In the genomic region with DNA sequence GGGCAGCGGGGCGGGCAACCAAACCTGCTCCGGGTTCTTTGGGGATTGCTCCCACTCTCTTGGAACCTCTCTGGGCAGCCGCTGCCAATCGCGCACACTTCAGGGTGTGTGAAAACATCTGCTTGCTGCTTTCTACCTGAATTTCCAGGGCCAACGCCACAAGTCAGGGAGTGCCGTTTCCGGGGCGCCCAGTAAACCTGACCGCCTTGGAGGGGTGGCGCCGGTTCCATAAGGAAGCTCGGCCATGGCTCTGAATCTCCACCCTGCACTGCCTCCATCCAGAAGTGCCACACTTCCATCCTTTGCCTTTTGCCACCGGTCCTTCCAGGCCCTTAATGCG, we compare ENCODE assay signal across 12 cellular contexts. TPM values are rescaled to one million over a fixed set of nuclear protein-coding genes. Genes with fewer than 3 reads are reported as not detected.
DNase-seq lines count a peak whose midpoint lies in the region; ATAC-seq and TF ChIP-seq lines count a peak whose summit lies in the region.
"Had no signal": no experiment of that assay in that cellular context is flagged by ENCODE, and none has a peak within 500 bp of the region (broad histone marks: within the 10 kb centered on the region; RNA-seq: fewer than 3 reads in every experiment).

No MANE protein-coding gene starts in this region.

- no peaks in the 10 kb centered on the region for H4K20me1 ChIP-seq in hepatocyte (ENCODE audit: insufficient read depth, poor library complexity, severe bottlenecking)

- H3K36me3 ChIP-seq in hepatocyte (replicated peaks; ENCODE audit: insufficient read depth, low read depth), result no peaks in the 10 kb centered on the region
- H3K36me3 ChIP-seq: MG63 had no signal

- no peak for ATAC-seq in stimulated activated naive CD8-positive, alpha-beta T cell treated with anti-CD3 and anti-CD28 coated beads, Interleukin-15, Interleukin-2, amounts not matched to agents 100 U/mL and 50 U/mL, for 24 hours
- ATAC-seq in GM21737 (IDR thresholded peaks at IDR 0.05; ENCODE audit: unreplicated experiment) (no peak), HG02588 (IDR thresholded peaks at IDR 0.05; ENCODE audit: unreplicated experiment) (no peak), GM21619 (IDR thresholded peaks at IDR 0.05; ENCODE audit: unreplicated experiment) (no peak)

- H3K4me3 Mint-ChIP-seq in stimulated activated naive CD8-positive, alpha-beta T cell treated with anti-CD3 and anti-CD28 coated beads, Interleukin-15, Interleukin-2, amounts not matched to agents 100 ng/mL and 50 ng/mL, for 24 hours, result peak overlapping the region; percentile 35
- peak overlapping the region; percentile 75 for H3K4me3 Mint-ChIP-seq in osteocyte (ENCODE audit: unreplicated experiment)
- H3K4me3 Mint-ChIP-seq: B cell had no signal

- no peaks in the 10 kb centered on the region for H3K9me3 ChIP-seq in hepatocyte (ENCODE audit: low read depth)
- H3K9me3 ChIP-seq: MG63 had no signal

- peak overlapping the region; percentile 63 for H2AFZ ChIP-seq in hepatocyte

- WGBS in hepatocyte (ENCODE audit: low lambda C conversion rate, missing lambda C conversion rate), result 22% methylated on average over 16 of the region's 16 CpGs

- peaks cover 32% of the 10 kb centered on the region for H3K4me1 ChIP-seq in hepatocyte (ENCODE audit: insufficient read depth)

- peaks cover 47% of the 10 kb centered on the region for H3K27me3 ChIP-seq in hepatocyte
- H3K27me3 ChIP-seq: MG63 had no signal

- no peaks in the 10 kb centered on the region for H3K36me3 Mint-ChIP-seq in stimulated activated naive CD8-positive, alpha-beta T cell treated with anti-CD3 and anti-CD28 coated beads, Interleukin-15, Interleukin-2, amounts not matched to agents 100 ng/mL and 50 ng/mL, for 24 hours (ENCODE audit: low read depth)
- H3K36me3 Mint-ChIP-seq in osteocyte (ENCODE audit: unreplicated experiment), result no peaks in the 10 kb centered on the region

- DNase-seq in stimulated activated naive CD8-positive, alpha-beta T cell treated with anti-CD3 and anti-CD28 coated beads, Interleukin-15, Interleukin-2, amounts not matched to agents 100 U/mL and 50 U/mL, for 24 hours, result no peak
- DNase-seq in hepatocyte (ENCODE audit: low spot score), result no peak
- DNase-seq in osteocyte (ENCODE audit: extremely low spot score, unreplicated experiment), result no peak
- no peak for DNase-seq in CD1c-positive myeloid dendritic cell (ENCODE audit: extremely low spot score)
- DNase-seq: activated effector memory CD4-positive, alpha-beta T cell treated with Interleukin-2 at 50 U/mL for 16 hours; stimulated activated CD4-positive, alpha-beta T cell treated with anti-CD3 and anti-CD28 coated beads, Interleukin-4, amount 100 ng/mL, for 4 hours had no signal

- H3K79me2 ChIP-seq in hepatocyte, result no peaks in the 10 kb centered on the region

- no peak overlapping the region for H3K4me3 ChIP-seq in hepatocyte

- no peak overlapping the region for H3K27ac Mint-ChIP-seq in stimulated activated naive CD8-positive, alpha-beta T cell treated with anti-CD3 and anti-CD28 coated beads, Interleukin-15, Interleukin-2, amounts not matched to agents 100 ng/mL and 50 ng/mL, for 24 hours
- no peak overlapping the region for H3K27ac Mint-ChIP-seq in osteocyte (ENCODE audit: unreplicated experiment)
- H3K27ac Mint-ChIP-seq: B cell had no signal

- TF ChIP-seq CTCF in hepatocyte (IDR thresholded peaks at IDR 0.05; ENCODE audit: poor library complexity) (no peak), osteocyte (IDR thresholded peaks at IDR 0.05) (no peak)

- peaks cover 54% of the 10 kb centered on the region for H3K27me3 Mint-ChIP-seq in stimulated activated naive CD8-positive, alpha-beta T cell treated with anti-CD3 and anti-CD28 coated beads, Interleukin-15, Interleukin-2, amounts not matched to agents 100 ng/mL and 50 ng/mL, for 24 hours
- H3K27me3 Mint-ChIP-seq in osteocyte (ENCODE audit: unreplicated experiment), result no peaks in the 10 kb centered on the region

- H3K9me2 ChIP-seq in hepatocyte (replicated peaks; ENCODE audit: insufficient read depth), result no peaks in the 10 kb centered on the region

- peaks cover 12% of the 10 kb centered on the region for H3K4me1 Mint-ChIP-seq in stimulated activated naive CD8-positive, alpha-beta T cell treated with anti-CD3 and anti-CD28 coated beads, Interleukin-15, Interleukin-2, amounts not matched to agents 100 ng/mL and 50 ng/mL, for 24 hours (ENCODE audit: low read depth)
- H3K4me1 Mint-ChIP-seq in osteocyte (ENCODE audit: unreplicated experiment), result peaks cover 39% of the 10 kb centered on the region

- no peaks in the 10 kb centered on the region for H3K9me3 Mint-ChIP-seq in stimulated activated naive CD8-positive, alpha-beta T cell treated with anti-CD3 and anti-CD28 coated beads, Interleukin-15, Interleukin-2, amounts not matched to agents 100 ng/mL and 50 ng/mL, for 24 hours
- no peaks in the 10 kb centered on the region for H3K9me3 Mint-ChIP-seq in osteocyte (ENCODE audit: unreplicated experiment)

- H3K4me2 ChIP-seq in hepatocyte, result peak overlapping the region; percentile 99

- H3K27ac ChIP-seq in hepatocyte, result no peak overlapping the region

RNA-seq across cellular contexts. Expression of a gene that starts 0.7 kb away (rescaled TPM):
- 5.5 and 6.1 TPM in 2 replicates for total RNA-seq in hepatocyte
- 9.6 and 11.5 TPM in 2 replicates for polyA plus RNA-seq in hepatocyte
- total RNA-seq in osteocyte, result 4.0 and 5.7 TPM in 2 replicates
